ENCODE assay signal across 14 cellular contexts in genomic region chr11:7422544-7423331, GRCh38.
DNase-seq lines count a peak whose midpoint lies in the region; ATAC-seq and TF ChIP-seq lines count a peak whose summit lies in the region.
"Had no signal": no experiment of that assay in that cellular context is flagged by ENCODE, and none has a peak within 500 bp of the region (broad histone marks: within the 10 kb centered on the region; RNA-seq: fewer than 3 reads in every experiment).

No MANE protein-coding gene starts in this region.

- H3K9me3 Mint-ChIP-seq in activated CD4-positive, alpha-beta T cell treated with anti-CD3 and anti-CD28 coated beads, Interleukin-2, amount 10 ng/mL, durations not matched to agents 24 days and 14 days: no peaks in the 10 kb centered on the region
- H3K9me3 Mint-ChIP-seq in stimulated activated naive B cell treated with anti-CD40 and anti-IgM and Interleukin-4, amounts not matched to agents 10 μg/mL and 1 μg/mL and 100 μg/mL, for 72 hours: no peaks in the 10 kb centered on the region
- H3K9me3 Mint-ChIP-seq: activated T-cell treated with anti-CD3 and anti-CD28 coated beads, Interleukin-2, amount 50 U/mL, for 24 hours; memory B cell had no signal

- DNase-seq in activated CD4-positive, alpha-beta T cell treated with anti-CD3 and anti-CD28 coated beads, Interleukin-2, amount 10 ng/mL, durations not matched to agents 24 days and 14 days: peak; percentile 52
- no peak for DNase-seq in activated CD4-positive, alpha-beta T cell treated with anti-CD3 and anti-CD28 coated beads for 48 hours
- DNase-seq in T-helper 17 cell (no peak), WERI-Rb-1 (no peak), H7 (no peak)
- no peak for DNase-seq in stimulated activated naive B cell treated with anti-CD40 and anti-IgM and Interleukin-4, amounts not matched to agents 10 μg/mL and 1 μg/mL and 100 μg/mL, for 72 hours
- DNase-seq: activated T-cell treated with anti-CD3 and anti-CD28 coated beads, Interleukin-2, amount 50 U/mL, for 24 hours; cortex of kidney; MG63; NCI-H2081 treated with DMSO at 0.1 percent for 48 hours had no signal

- peaks cover 1% of the 10 kb centered on the region for H3K27me3 Mint-ChIP-seq in activated CD4-positive, alpha-beta T cell treated with anti-CD3 and anti-CD28 coated beads, Interleukin-2, amount 10 ng/mL, durations not matched to agents 24 days and 14 days
- peaks cover 15% of the 10 kb centered on the region for H3K27me3 Mint-ChIP-seq in T-helper 17 cell
- peaks cover 7 to 13% of the 10 kb centered on the region in 2 donors for H3K27me3 Mint-ChIP-seq in stimulated activated naive B cell treated with anti-CD40 and anti-IgM and Interleukin-4, amounts not matched to agents 10 μg/mL and 1 μg/mL and 100 μg/mL, for 72 hours
- H3K27me3 Mint-ChIP-seq: activated T-cell treated with anti-CD3 and anti-CD28 coated beads, Interleukin-2, amount 50 U/mL, for 24 hours; memory B cell had no signal

- no peaks in the 10 kb centered on the region for H3K36me3 Mint-ChIP-seq in activated CD4-positive, alpha-beta T cell treated with anti-CD3 and anti-CD28 coated beads, Interleukin-2, amount 10 ng/mL, durations not matched to agents 24 days and 14 days (ENCODE audit: low read depth)
- no peaks in the 10 kb centered on the region for H3K36me3 Mint-ChIP-seq in T-helper 17 cell (ENCODE audit: low read depth)
- peaks cover 0 to 2% of the 10 kb centered on the region in 2 donors for H3K36me3 Mint-ChIP-seq in stimulated activated naive B cell treated with anti-CD40 and anti-IgM and Interleukin-4, amounts not matched to agents 10 μg/mL and 1 μg/mL and 100 μg/mL, for 72 hours

- H3K9me3 ChIP-seq in T-helper 17 cell (ENCODE audit: control insufficient read depth, low read length, poor library complexity, severe bottlenecking) (no peaks in the 10 kb centered on the region), WERI-Rb-1 (ENCODE audit: severe bottlenecking) (no peaks in the 10 kb centered on the region)
- H3K9me3 ChIP-seq: MG63 had no signal

- H3K27me3 ChIP-seq in WERI-Rb-1 (ENCODE audit: insufficient read depth, low read depth, severe bottlenecking) (peaks cover 55% of the 10 kb centered on the region), H7 (ENCODE audit: control insufficient read depth, insufficient read depth, low read length) (no peaks in the 10 kb centered on the region)
- H3K27me3 ChIP-seq: MG63 had no signal

- no peak overlapping the region for H3K27ac ChIP-seq in WERI-Rb-1
- H3K27ac ChIP-seq: skin epidermis had no signal

- TF ChIP-seq CTCF in WERI-Rb-1 (IDR thresholded peaks at IDR 0.05; ENCODE audit: low read depth, low read length): no peak

- no peaks in the 10 kb centered on the region for H3K36me3 ChIP-seq in WERI-Rb-1
- no peaks in the 10 kb centered on the region for H3K36me3 ChIP-seq in H7 (replicated peaks; ENCODE audit: control insufficient read depth, insufficient read depth, low read length)
- H3K36me3 ChIP-seq: MG63 had no signal

- no peak overlapping the region for H3K4me3 Mint-ChIP-seq in activated CD4-positive, alpha-beta T cell treated with anti-CD3 and anti-CD28 coated beads, Interleukin-2, amount 10 ng/mL, durations not matched to agents 24 days and 14 days
- H3K4me3 Mint-ChIP-seq in T-helper 17 cell: peak overlapping the region; percentile 45
- H3K4me3 Mint-ChIP-seq in stimulated activated naive B cell treated with anti-CD40 and anti-IgM and Interleukin-4, amounts not matched to agents 10 μg/mL and 1 μg/mL and 100 μg/mL, for 72 hours: no peak overlapping the region
- H3K4me3 Mint-ChIP-seq: activated T-cell treated with anti-CD3 and anti-CD28 coated beads, Interleukin-2, amount 50 U/mL, for 24 hours; memory B cell had no signal

- ATAC-seq in GM21737 (IDR thresholded peaks at IDR 0.05; ENCODE audit: unreplicated experiment) (peak; percentile 56), T-helper 17 cell (peak; percentile 42), GM21825 (IDR thresholded peaks at IDR 0.05; ENCODE audit: unreplicated experiment) (no peak)
- ATAC-seq in stimulated activated naive B cell treated with anti-CD40 and anti-IgM and Interleukin-4, amounts not matched to agents 10 μg/mL and 1 μg/mL and 100 μg/mL, for 72 hours (replicated peaks): peak; percentile 27 to 71

- intact Hi-C loops in activated CD4-positive, alpha-beta T cell treated with anti-CD3 and anti-CD28 coated beads, Interleukin-2, amount 10 ng/mL, durations not matched to agents 24 days and 14 days (cut with micrococcal nuclease): no loop called here

- peaks cover 8% of the 10 kb centered on the region for H3K4me1 Mint-ChIP-seq in activated CD4-positive, alpha-beta T cell treated with anti-CD3 and anti-CD28 coated beads, Interleukin-2, amount 10 ng/mL, durations not matched to agents 24 days and 14 days
- H3K4me1 Mint-ChIP-seq in T-helper 17 cell: peaks cover 15% of the 10 kb centered on the region
- H3K4me1 Mint-ChIP-seq in stimulated activated naive B cell treated with anti-CD40 and anti-IgM and Interleukin-4, amounts not matched to agents 10 μg/mL and 1 μg/mL and 100 μg/mL, for 72 hours: peaks cover 0 to 7% of the 10 kb centered on the region in 2 donors

- H3K27ac Mint-ChIP-seq in activated CD4-positive, alpha-beta T cell treated with anti-CD3 and anti-CD28 coated beads, Interleukin-2, amount 10 ng/mL, durations not matched to agents 24 days and 14 days: no peak overlapping the region
- H3K27ac Mint-ChIP-seq in T-helper 17 cell: peak overlapping the region; percentile 81
- H3K27ac Mint-ChIP-seq in stimulated activated naive B cell treated with anti-CD40 and anti-IgM and Interleukin-4, amounts not matched to agents 10 μg/mL and 1 μg/mL and 100 μg/mL, for 72 hours: no peak overlapping the region
- H3K27ac Mint-ChIP-seq: activated T-cell treated with anti-CD3 and anti-CD28 coated beads, Interleukin-2, amount 50 U/mL, for 24 hours; memory B cell had no signal

- no peak overlapping the region for H3K4me3 ChIP-seq in WERI-Rb-1 (ENCODE audit: low read depth, low read length)
- no peak overlapping the region for H3K4me3 ChIP-seq in H7 (ENCODE audit: insufficient read depth, low read depth, low read length)
- H3K4me3 ChIP-seq: MG63, skin epidermis had no signal
